18 cellular contexts compared by ENCODE assay signal in the genomic region with DNA sequence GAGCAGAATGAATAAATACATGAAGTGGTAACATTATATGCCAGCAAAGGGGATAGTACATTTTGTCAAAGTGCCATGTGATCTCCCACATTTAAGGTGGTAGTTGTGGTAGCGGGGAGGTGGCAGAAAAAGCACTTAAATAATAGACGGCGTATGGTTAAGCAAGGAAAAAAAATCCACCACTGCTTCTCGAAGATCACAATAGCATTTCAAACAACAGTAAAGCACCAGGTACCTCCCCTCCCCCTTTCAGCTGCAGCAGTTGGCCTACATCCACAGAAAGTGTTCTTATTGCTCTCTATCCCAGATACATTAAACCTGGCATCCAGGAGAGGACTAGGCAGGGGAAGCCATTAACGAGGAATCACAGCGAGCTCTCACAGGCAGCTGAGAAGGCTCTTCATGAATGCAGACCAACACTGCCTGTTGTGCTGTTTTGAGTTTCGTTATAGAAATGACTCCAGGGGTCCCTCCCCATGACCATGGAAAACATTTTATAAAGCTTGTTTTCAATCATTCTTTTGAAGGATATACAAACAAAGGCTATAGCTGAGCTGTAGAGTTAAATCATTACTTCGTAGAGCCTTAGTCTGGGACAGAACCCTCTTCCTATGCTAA. TPM values are rescaled to one million over a fixed set of nuclear protein-coding genes. Genes with fewer than 3 reads are reported as not detected.
DNase-seq lines count a peak whose midpoint lies in the region; ATAC-seq and TF ChIP-seq lines count a peak whose summit lies in the region.
"Had no signal": no experiment of that assay in that cellular context is flagged by ENCODE, and none has a peak within 500 bp of the region (broad histone marks: within the 10 kb centered on the region; RNA-seq: fewer than 3 reads in every experiment).

No MANE protein-coding gene starts in this region.

- no peak overlapping the region for H4K5ac ChIP-seq in H9 (ENCODE audit: insufficient read length, low read depth, low read length)

- DNase-seq in NCI-H1417 (lab: John Stamatoyannopoulos, UW) (peak; percentile 21 to 89 (median 82)), NCI-H1417 treated with DMSO at 0.1 percent for 48 hours (lab: John Stamatoyannopoulos, UW) (no peak), H9 (no peak), NCI-H748 (lab: John Stamatoyannopoulos, UW; ENCODE audit: unreplicated experiment) (peak; percentile 73), immature natural killer cell (no peak), SW480 (ENCODE audit: low spot score) (no peak)
- DNase-seq: 8988T; activated gamma-delta T cell; Calu3; heart right ventricle; NK-92 treated with Interleukin-12 subunit alpha and Interleukin-12 subunit beta, amount 100 ng/mL, for 24 hours had no signal

- H2BK120ac ChIP-seq in H9 (ENCODE audit: low read depth, low read length, poor library complexity, severe bottlenecking) = no peak overlapping the region

- no peak overlapping the region for H3K9ac ChIP-seq in H9 (ENCODE audit: extremely low read depth, insufficient read length, low read length)

- no peak overlapping the region for H2BK5ac ChIP-seq in H9 (ENCODE audit: insufficient read length, low read length)

- H3K14ac ChIP-seq in H9 (ENCODE audit: insufficient read depth, low read length) = no peak overlapping the region

- H4K8ac ChIP-seq in H9 (replicated peaks; ENCODE audit: insufficient read length, low read depth, low read length) = no peak overlapping the region

- no peak for TF ChIP-seq CTCF in H9 (conservative IDR thresholded peaks at IDR 0.05)

- H3K4me2 ChIP-seq in H9 (ENCODE audit: insufficient read depth, insufficient read length, low read length) = peak overlapping the region; percentile 15
- H3K4me2 ChIP-seq: smooth muscle cell had no signal

- peaks cover 14% of the 10 kb centered on the region for H3K4me1 ChIP-seq in H9 (ENCODE audit: insufficient read depth, low read length)

- ATAC-seq in HG03432 (IDR thresholded peaks at IDR 0.05; ENCODE audit: unreplicated experiment) (no peak), HG03097 (IDR thresholded peaks at IDR 0.05; ENCODE audit: low FRiP score, unreplicated experiment) (no peak)
- ATAC-seq: heart right ventricle, left lobe of liver had no signal

- H3K9me3 ChIP-seq in H9 (ENCODE audit: control insufficient read depth, low read depth, low read length) = no peaks in the 10 kb centered on the region
- H3K9me3 ChIP-seq: heart right ventricle, neutrophil, tibial nerve had no signal

- H3K9me3 Mint-ChIP-seq in H9 (no peaks in the 10 kb centered on the region), immature natural killer cell (no peaks in the 10 kb centered on the region)

- no peak overlapping the region for H3K23ac ChIP-seq in H9 (ENCODE audit: insufficient read length, low read depth, low read length)

- H2BK15ac ChIP-seq in H9 (ENCODE audit: low read depth, low read length) = no peak overlapping the region

- H2AK5ac ChIP-seq in H9 (ENCODE audit: insufficient read length, low read length) = no peak overlapping the region

- no peaks in the 10 kb centered on the region for H3K23me2 ChIP-seq in H9 (ENCODE audit: insufficient read length, low read depth, low read length, poor library complexity, severe bottlenecking)

- H3K27ac Mint-ChIP-seq in H9 (peak overlapping the region in 2 of 3 experiments; percentile 78 to 79; a peak in 3 of 7 replicates), immature natural killer cell (peak overlapping the region in 5 of 6 donors; percentile 1 to 73 (median 42))

- H3K27ac ChIP-seq in H9 (ENCODE audit: insufficient read length, low read depth, low read length) = no peak overlapping the region
- H3K27ac ChIP-seq: heart right ventricle, neutrophil, SK-N-MC had no signal

- WGBS in H9 (ENCODE audit: extremely low coverage, insufficient read length, low lambda C conversion rate) = no CpG with 5 or more reads among the region's 8 CpGs

- H2BK12ac ChIP-seq in H9 (ENCODE audit: insufficient read length, low read depth, low read length) = no peak overlapping the region

- H3K18ac ChIP-seq in H9 (ENCODE audit: insufficient read length, low read depth, low read length) = no peak overlapping the region

- H2BK20ac ChIP-seq in H9 (ENCODE audit: low read depth, low read length, poor library complexity, severe bottlenecking) = no peak overlapping the region

- no peaks in the 10 kb centered on the region for H4K20me1 ChIP-seq in H9 (ENCODE audit: control insufficient read depth, insufficient read depth, insufficient read length)

- H3K79me1 ChIP-seq in H9 (ENCODE audit: insufficient read depth, low read depth, low read length, poor library complexity, severe bottlenecking) = no peaks in the 10 kb centered on the region

- H3K4ac ChIP-seq in H9 (ENCODE audit: low read depth, low read length) = no peak overlapping the region

- H4K91ac ChIP-seq in H9 (ENCODE audit: insufficient read length, low read depth, low read length) = no peak overlapping the region

- peaks cover 69 to 87% of the 10 kb centered on the region in 2 experiments for H3K4me1 Mint-ChIP-seq in H9
- H3K4me1 Mint-ChIP-seq in immature natural killer cell = peaks cover 0 to 99% of the 10 kb centered on the region in 2 donors

- H3K27me3 Mint-ChIP-seq in H9 (ENCODE audit: low read depth) (no peaks in the 10 kb centered on the region), immature natural killer cell (ENCODE audit: low read depth in 3 of 3) (peaks cover 0 to 10% (median 8%) of the 10 kb centered on the region in 3 donors)

- no peak overlapping the region for H2AFZ ChIP-seq in H9 (ENCODE audit: low read length)

- no peak overlapping the region for H3K56ac ChIP-seq in H9 (ENCODE audit: insufficient read length, low read depth, low read length)

- no peak overlapping the region for H3T11ph ChIP-seq in H9 (ENCODE audit: low read length)

- H3K36me3 Mint-ChIP-seq in H9 (ENCODE audit: insufficient read depth in 1 of 3, low read depth in 3 of 3) (no peaks in the 10 kb centered on the region; a peak in 1 of 7 replicates), immature natural killer cell (peaks cover 0 to 3% (median 0%) of the 10 kb centered on the region in 3 donors)

- H3K4me3 Mint-ChIP-seq in H9 (peak overlapping the region in 1 of 2 experiments; percentile 22; a peak in 1 of 5 replicates), immature natural killer cell (peak overlapping the region; percentile 1 to 59 (median 33))

- H3K27me3 ChIP-seq in H9 (ENCODE audit: insufficient read depth, low read length) = no peaks in the 10 kb centered on the region
- H3K27me3 ChIP-seq: heart right ventricle, neutrophil, tibial nerve had no signal

- H3K79me2 ChIP-seq in H9 (ENCODE audit: insufficient read depth, low read length) = peaks cover 3% of the 10 kb centered on the region; the same call in 1 of the 2 replicates

RNA-seq across cellular contexts. Expression of gene FYN, which starts 11.8 kb away (rescaled TPM):
- total RNA-seq in H9 (2021) = 63.3 and 64.8 TPM in 2 replicates
- polyA plus RNA-seq in immature natural killer cell = 100 to 1,000 TPM; 358 to 488 (median 414) TPM

Comparison
In these comparisons a context has a peak if more than half of its experiments do, and no peak if none do; other contexts are left out.
1. DNase-seq: peak in NCI-H1417 (3 of 3) and NCI-H748 (single experiment); none in NCI-H1417 treated with DMSO at 0.1 percent for 48 hours (single experiment), H9 (single experiment), immature natural killer cell (0 of 3) and SW480 (single experiment).